In genomic region chr6:13327691-13328075, GRCh38 we compare ENCODE assay signal across 8 cellular contexts. TPM values are rescaled to one million over a fixed set of nuclear protein-coding genes. Genes with fewer than 3 reads are reported as not detected.
DNase-seq lines count a peak whose midpoint lies in the region; ATAC-seq and TF ChIP-seq lines count a peak whose summit lies in the region.

No MANE protein-coding gene starts in this region.

- in situ Hi-C loops in HAP-1 (cut with MboI; ENCODE audit: low sequenced_read_pairs), result loop anchor here (25.0 kb wide), 2 partner anchors 260 to 735 kb away; no protein-coding TSS in a partner anchor

- intact Hi-C loops in activated CD4-positive, alpha-beta memory T cell treated with anti-CD3 and anti-CD28 coated beads for 36 hours (cut with micrococcal nuclease), result loop anchor here (1.0 to 5.0 kb wide), 5 partner anchors 24 to 417 kb away; no protein-coding TSS in a partner anchor
- intact Hi-C loops in stomach (cut with DNase I; ENCODE audit: low total_unique reads), result no loop called here

- H3K27me3 Mint-ChIP-seq in activated CD4-positive, alpha-beta memory T cell treated with anti-CD3 and anti-CD28 coated beads for 36 hours, result no peaks in the 10 kb centered on the region

- H3K27me3 ChIP-seq in HAP-1 (ENCODE audit: low read depth) (no peaks in the 10 kb centered on the region), iPS-18a (ENCODE audit: control insufficient read depth, insufficient read depth, low read length) (no peaks in the 10 kb centered on the region), stomach (no peaks in the 10 kb centered on the region)

- WGBS in stomach, 5 donors, result 0 to 1% (median 0%) methylated on average over 10 of the region's 10 CpGs

- TF ChIP-seq EP300 in stomach (IDR thresholded peaks at IDR 0.05), result no peak

- DNase-seq in AG09309 (ENCODE audit: low read depth) (no peak), HAP-1 (ENCODE audit: low spot score in 2 of 2) (peak; percentile 28 to 35), stomach (no peak), hepatic stellate cell (ENCODE audit: low spot score) (no peak), amygdala (lab: John Stamatoyannopoulos, UW) (no peak)
- peak; percentile 18 for DNase-seq in activated CD4-positive, alpha-beta memory T cell treated with anti-CD3 and anti-CD28 coated beads for 36 hours

- CTCF ChIA-PET in activated CD4-positive, alpha-beta memory T cell treated with anti-CD3 and anti-CD28 coated beads for 36 hours (lab: Charles Lee), result interaction anchor here (1.0 to 5.7 kb wide), 8 partner anchors 25 to 417 kb away, joined by 3 to 54 read pairs (median 4); partner anchors contain the start of gene SIRT5

- peaks cover 11% of the 10 kb centered on the region for H3K36me3 ChIP-seq in HAP-1 (replicated peaks)
- H3K36me3 ChIP-seq in iPS-18a (ENCODE audit: control insufficient read depth, low read depth, low read length), result peaks cover 18% of the 10 kb centered on the region
- H3K36me3 ChIP-seq in stomach, result peaks cover 12 to 32% (median 29%) of the 10 kb centered on the region in 4 donors

- ATAC-seq in GM21737 (IDR thresholded peaks at IDR 0.05; ENCODE audit: unreplicated experiment), result no peak

- H3K4me1 ChIP-seq in HAP-1, result peaks cover 10% of the 10 kb centered on the region
- H3K4me1 ChIP-seq in iPS-18a (ENCODE audit: control insufficient read depth, low read depth, low read length), result peaks cover 10% of the 10 kb centered on the region
- H3K4me1 ChIP-seq in stomach, result peaks cover 0 to 27% (median 12%) of the 10 kb centered on the region in 4 donors

- peaks cover 11% of the 10 kb centered on the region for H3K36me3 Mint-ChIP-seq in activated CD4-positive, alpha-beta memory T cell treated with anti-CD3 and anti-CD28 coated beads for 36 hours

- H3K27ac ChIP-seq in iPS-18a (ENCODE audit: low read length) (peak overlapping the region; percentile 58), stomach (peak overlapping the region in 4 of 5 donors; percentile 91 to 98 (median 95))

- no peak for TF ChIP-seq POLR2A in stomach (IDR thresholded peaks at IDR 0.05)

- POLR2A ChIA-PET in activated CD4-positive, alpha-beta memory T cell treated with anti-CD3 and anti-CD28 coated beads for 36 hours (lab: Charles Lee), result interaction anchor here (1.4 to 3.9 kb wide), 6 partner anchors 24 to 287 kb away, joined by 3 to 39 read pairs (median 7); partner anchors contain the start of genes NOL7 and SIRT5

- peaks cover 20% of the 10 kb centered on the region for H3K4me1 Mint-ChIP-seq in activated CD4-positive, alpha-beta memory T cell treated with anti-CD3 and anti-CD28 coated beads for 36 hours (ENCODE audit: low read depth)

- TF ChIP-seq CTCF in AG09309 (IDR thresholded peaks at IDR 0.05; ENCODE audit: control insufficient read depth, insufficient read depth, low read depth, low read length, missing control alignments) (no peak), stomach (IDR thresholded peaks at IDR 0.05) (no peak)

- no peaks in the 10 kb centered on the region for H3K9me3 ChIP-seq in HAP-1
- H3K9me3 ChIP-seq in iPS-18a (ENCODE audit: control insufficient read depth, low read depth, low read length), result no peaks in the 10 kb centered on the region
- H3K9me3 ChIP-seq in stomach, result no peaks in the 10 kb centered on the region

- H3K9ac ChIP-seq in iPS-18a (ENCODE audit: low read length), result peak overlapping the region; percentile 94

- H3K4me3 Mint-ChIP-seq in activated CD4-positive, alpha-beta memory T cell treated with anti-CD3 and anti-CD28 coated beads for 36 hours, result peak overlapping the region; percentile 90

- H3K9me3 Mint-ChIP-seq in activated CD4-positive, alpha-beta memory T cell treated with anti-CD3 and anti-CD28 coated beads for 36 hours, result no peaks in the 10 kb centered on the region

- peak overlapping the region; percentile 90 for H3K27ac Mint-ChIP-seq in activated CD4-positive, alpha-beta memory T cell treated with anti-CD3 and anti-CD28 coated beads for 36 hours

- peak overlapping the region; percentile 98 for H3K4me3 ChIP-seq in AG09309 (ENCODE audit: control insufficient read depth, low read depth, low read length)
- peak overlapping the region; percentile 80 for H3K4me3 ChIP-seq in HAP-1
- peak overlapping the region; percentile 81 for H3K4me3 ChIP-seq in iPS-18a (ENCODE audit: low read length)
- peak overlapping the region; percentile 73 to 82 (median 81) for H3K4me3 ChIP-seq in stomach

RNA-seq across cellular contexts. Expression of gene TBC1D7, which starts 0.7 kb away (rescaled TPM):
- total RNA-seq in activated CD4-positive, alpha-beta memory T cell treated with anti-CD3 and anti-CD28 coated beads for 36 hours, result 10 to 100 TPM; 20.6 to 21.7 TPM
- total RNA-seq in stomach, result 10 to 100 TPM in 1 of 5 donors, 1 to 10 TPM in 3, not detected in 1; 2.7 to 20.4 (median 7.5) TPM
- 10 to 100 TPM in 2 of 3 donors, 1 to 10 TPM in 1; 8.2 to 15.3 (median 10.2) TPM for polyA plus RNA-seq in stomach

Comparison
In these comparisons a context has a peak if more than half of its experiments do, and no peak if none do; other contexts are left out.
1. DNase-seq: peak in HAP-1 (2 of 2) and activated CD4-positive, alpha-beta memory T cell treated with anti-CD3 and anti-CD28 coated beads for 36 hours (single experiment); none in AG09309 (single experiment), stomach (single experiment), hepatic stellate cell (single experiment) and amygdala (0 of 56).
2. Peak in every context shown above with its lines, with median percentiles within 50 percentile points of each other: H3K4me3 ChIP-seq.